In the genomic region with DNA sequence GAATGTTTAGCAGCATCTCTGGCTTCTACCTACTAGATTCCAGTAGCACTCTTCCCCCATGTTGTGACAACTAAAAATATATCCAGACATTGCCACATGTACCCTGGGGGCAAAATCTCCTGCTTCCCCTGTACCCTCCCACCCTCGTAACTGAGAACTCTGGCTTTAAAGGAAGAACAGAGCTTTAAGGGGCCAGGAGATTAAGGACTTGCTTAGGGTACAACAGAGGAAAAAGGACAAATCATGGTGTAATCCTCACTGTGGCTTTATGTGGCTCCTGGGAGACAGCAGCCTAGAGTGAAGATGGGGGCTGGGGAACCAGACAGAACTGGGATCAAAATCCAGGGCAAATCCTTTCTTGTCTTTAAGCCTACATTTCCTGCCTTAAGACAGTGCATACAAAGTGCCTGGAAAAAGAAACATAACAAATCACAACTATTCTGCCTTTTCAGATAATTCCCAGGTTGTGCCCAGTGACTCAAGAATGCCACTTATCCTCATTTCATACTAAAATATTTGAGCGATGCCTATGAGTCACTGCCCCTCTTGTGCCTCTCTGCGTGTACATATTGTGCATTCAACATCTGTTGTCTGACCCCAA, we compare ENCODE assay signal across 12 cellular contexts.
DNase-seq lines count a peak whose midpoint lies in the region; ATAC-seq, FAIRE-seq and TF ChIP-seq lines count a peak whose summit lies in the region.
"Had no signal": no experiment of that assay in that cellular context is flagged by ENCODE, and none has a peak within 500 bp of the region (broad histone marks: within the 10 kb centered on the region; RNA-seq: fewer than 3 reads in every experiment).

No MANE protein-coding gene starts in this region.

- no peaks in the 10 kb centered on the region for H3K36me3 ChIP-seq in bronchial epithelial cell (ENCODE audit: control insufficient read depth, insufficient read depth, low read length)
- H3K36me3 ChIP-seq in lung (ENCODE audit: control insufficient read depth in 2 of 2, insufficient read depth in 2 of 2, low read length in 2 of 2) = peaks cover 0 to 6% of the 10 kb centered on the region in 2 donors
- H3K36me3 ChIP-seq in OCI-LY7 (ENCODE audit: insufficient read depth, low read length) = no peaks in the 10 kb centered on the region

- H3K9me2 ChIP-seq in OCI-LY7 (ENCODE audit: insufficient read depth, low read length) = no peaks in the 10 kb centered on the region

- no peak for TF ChIP-seq CTCF in A549 (IDR thresholded peaks at IDR 0.05)
- TF ChIP-seq CTCF in bronchial epithelial cell (IDR thresholded peaks at IDR 0.05; ENCODE audit: insufficient read depth, low read length, severe bottlenecking) = no peak
- no peak for TF ChIP-seq CTCF in lung (IDR thresholded peaks at IDR 0.05; ENCODE audit: control extremely low read depth, extremely low read depth)
- no peak for TF ChIP-seq CTCF in OCI-LY7 (conservative IDR thresholded peaks at IDR 0.05; ENCODE audit: low read length)

- H3K9me3 ChIP-seq in A549 (no peaks in the 10 kb centered on the region), lung (ENCODE audit: control insufficient read depth in 2 of 2, insufficient read depth in 1 of 2, low read length in 1 of 2) (no peaks in the 10 kb centered on the region), OCI-LY7 (ENCODE audit: low read length) (no peaks in the 10 kb centered on the region)

- no peak overlapping the region for H2AFZ ChIP-seq in OCI-LY7 (ENCODE audit: low read length)

- CTCF ChIA-PET in A549 (lab: Yijun Ruan, JAX) (no interaction called here), OCI-LY7 (lab: Charles Lee; ENCODE audit: unreplicated experiment) (interaction anchor here (0.6 kb wide), 2 partner anchors 282 to 473 kb away, joined by 6 to 9 read pairs; no protein-coding TSS in a partner anchor)

- DNase-seq in A549 (ENCODE audit: low read depth in 1 of 2, low spot score in 1 of 2) (peak; percentile 24 to 28), HS-5 (ENCODE audit: low read depth) (peak; percentile 92), bronchial epithelial cell (ENCODE audit: low read depth) (peak; percentile 39), lung (ENCODE audit: low spot score) (no peak), mucosa of gallbladder (ENCODE audit: low spot score) (no peak), OCI-LY7 (ENCODE audit: low spot score) (no peak), NCI-H187 treated with DMSO at 0.1 percent for 48 hours (lab: John Stamatoyannopoulos, UW) (no peak), C1 segment of cervical spinal cord (lab: John Stamatoyannopoulos, UW) (no peak)
- DNase-seq: effector memory CD8-positive, alpha-beta T cell; left colon; small intestine had no signal

- TF ChIP-seq RAD21 in A549 (conservative IDR thresholded peaks at IDR 0.05 in 1 of 2, IDR thresholded peaks at IDR 0.05 in 1 of 2) = no peak

- H4K20me1 ChIP-seq in OCI-LY7 (ENCODE audit: insufficient read depth, low read length) = no peaks in the 10 kb centered on the region

- H3K27ac ChIP-seq in A549 = peak overlapping the region; percentile 62 to 76
- H3K27ac ChIP-seq in lung (ENCODE audit: low read depth in 1 of 2, low read length in 1 of 2) = peak overlapping the region in 1 of 2 donors; percentile 77
- H3K27ac ChIP-seq in OCI-LY7 (ENCODE audit: low read depth, low read length, poor library complexity, severe bottlenecking) = no peak overlapping the region
- H3K27ac ChIP-seq: VCaP had no signal

- H3K4me1 ChIP-seq in A549 (peaks cover 47% of the 10 kb centered on the region), lung (ENCODE audit: control insufficient read depth in 2 of 2, insufficient read depth in 2 of 2, low read length in 2 of 2) (peaks cover 0 to 5% of the 10 kb centered on the region in 2 donors), OCI-LY7 (ENCODE audit: insufficient read depth, low read length, poor library complexity, severe bottlenecking) (no peaks in the 10 kb centered on the region)

- H3K27me3 ChIP-seq in bronchial epithelial cell (ENCODE audit: control insufficient read depth, insufficient read depth, low read length) (no peaks in the 10 kb centered on the region), lung (ENCODE audit: control insufficient read depth, insufficient read depth) (no peaks in the 10 kb centered on the region)

- BruUV-seq in OCI-LY7 (replicated peaks; lab: Mats Ljungman, UMichigan) = no TSS peak

- intact Hi-C loops in OCI-LY7 (cut with micrococcal nuclease; ENCODE audit: unreplicated experiment) = no loop called here

- no peak for TF ChIP-seq POLR2A in A549 (IDR thresholded peaks at IDR 0.05; ENCODE audit: low read length)

- peak overlapping the region; percentile 50 for H3K4me2 ChIP-seq in A549
- H3K4me2 ChIP-seq in OCI-LY7 (ENCODE audit: low read length) = no peak overlapping the region

- TF ChIP-seq EP300 in A549 (IDR thresholded peaks at IDR 0.05) = no peak

- H3K4me3 ChIP-seq in A549 = no peak overlapping the region
- no peak overlapping the region for H3K4me3 ChIP-seq in bronchial epithelial cell (ENCODE audit: low read depth, low read length)
- H3K4me3 ChIP-seq in lung = no peak overlapping the region
- no peak overlapping the region for H3K4me3 ChIP-seq in OCI-LY7 (ENCODE audit: low read depth, low read length, poor library complexity, severe bottlenecking)

- peak; percentile 56 to 82; a peak in 5 of 6 replicates for ATAC-seq in A549
- peak; percentile 54 for ATAC-seq in lung (ENCODE audit: insufficient read depth, low FRiP score)
- ATAC-seq: effector memory CD8-positive, alpha-beta T cell; left colon had no signal

- FAIRE-seq in A549 (lab: Jason Lieb, UNC) = peak; percentile 39
- no peak for FAIRE-seq in bronchial epithelial cell (lab: Jason Lieb, UNC)
- FAIRE-seq: small intestine had no signal

- POLR2A ChIA-PET in A549 (lab: Yijun Ruan, JAX) (no interaction called here), OCI-LY7 (lab: Charles Lee) (no interaction called here)

- 17% methylated on average over 3 of the region's 3 CpGs for WGBS in A549 (ENCODE audit: missing lambda C conversion rate)
- 66 to 80% methylated on average over 3 of the region's 3 CpGs for WGBS in lung, 2 donors

- H3K79me2 ChIP-seq in OCI-LY7 (ENCODE audit: insufficient read depth, low read depth, low read length) = no peaks in the 10 kb centered on the region

TF ChIP-seq in A549, 52 proteins besides CTCF, POLR2A, EP300 and RAD21:
- TF ChIP-seq RCOR1 (IDR thresholded peaks at IDR 0.05; ENCODE audit: low read depth, low read length) (no peak), NR3C1 (IDR thresholded peaks at IDR 0.05) (no peak), KDM5A (IDR thresholded peaks at IDR 0.05) (no peak), NFE2L2 (conservative IDR thresholded peaks at IDR 0.05; ENCODE audit: low read length) (no peak), GATA3 (IDR thresholded peaks at IDR 0.05; ENCODE audit: borderline replicate concordance) (peak; percentile 26; the same call in 1 of the 2 replicates), FOSL2 (IDR thresholded peaks at IDR 0.05) (no peak), FOSL2 (CRISPR knock-in tag; IDR thresholded peaks at IDR 0.05) (peak; percentile 67), SREBF2 (IDR thresholded peaks at IDR 0.05) (no peak), EHF (CRISPR knock-in tag; IDR thresholded peaks at IDR 0.05) (no peak), CBX2 (IDR thresholded peaks at IDR 0.05; ENCODE audit: borderline replicate concordance, low read depth) (no peak)

Comparison
In these comparisons a context has a peak if more than half of its experiments do, and no peak if none do; other contexts are left out.
1. DNase-seq: peak in A549 (2 of 2), HS-5 (single experiment) and bronchial epithelial cell (single experiment); none in lung (single experiment), mucosa of gallbladder (single experiment), OCI-LY7 (single experiment), NCI-H187 treated with DMSO at 0.1 percent for 48 hours (single experiment) and C1 segment of cervical spinal cord (0 of 14).